11 cellular contexts compared by ENCODE assay signal in the genomic region with DNA sequence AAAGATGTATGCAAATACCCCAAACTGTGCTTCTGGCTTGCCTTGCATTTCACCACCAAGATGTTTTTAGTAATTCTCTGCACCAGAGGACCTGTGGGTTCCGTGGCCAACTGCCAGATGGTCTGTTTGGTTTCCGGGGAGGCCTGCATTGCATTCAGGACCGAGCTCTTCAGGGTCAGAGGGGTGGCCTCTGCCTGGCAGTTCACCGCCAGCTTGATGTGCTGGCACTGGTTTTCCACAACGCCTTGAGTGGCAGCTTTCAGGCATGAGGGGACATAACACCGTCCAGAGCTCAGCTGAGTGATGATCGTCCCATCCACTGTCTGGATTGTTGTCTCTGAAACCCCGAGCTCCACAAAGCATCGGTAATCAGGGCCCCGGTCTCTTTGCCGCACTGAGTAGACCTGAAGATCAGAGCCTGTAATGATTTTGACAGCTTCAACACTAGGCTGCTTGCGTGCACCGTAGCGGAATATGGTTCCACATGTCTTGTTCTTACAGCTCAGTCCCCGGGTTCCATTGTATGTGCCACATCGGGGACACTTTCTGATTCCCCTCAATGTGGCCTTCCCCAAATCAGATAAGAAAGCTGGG. TPM values are rescaled to one million over a fixed set of nuclear protein-coding genes. Genes with fewer than 3 reads are reported as not detected.
A peak's percentile ranks its signal among the peaks of the same experiment; 100 is the strongest.
DNase-seq lines count a peak whose midpoint lies in the region; ATAC-seq and TF ChIP-seq lines count a peak whose summit lies in the region.
"Had no signal": no experiment of that assay in that cellular context is flagged by ENCODE, and none has a peak within 500 bp of the region (broad histone marks: within the 10 kb centered on the region; RNA-seq: fewer than 3 reads in every experiment).

No MANE protein-coding gene starts in this region.

- peak; percentile 80 for DNase-seq in Kasumi-1 (lab: John Stamatoyannopoulos, UW)
- DNase-seq in progenitor cell of endocrine pancreas (ENCODE audit: low spot score, unreplicated experiment): no peak
- DNase-seq in NCI-H1417 (lab: John Stamatoyannopoulos, UW): no peak
- DNase-seq in NOMO-1 (lab: John Stamatoyannopoulos, UW; ENCODE audit: unreplicated experiment in 2 of 2): no peak
- no peak for DNase-seq in CD8-positive, alpha-beta memory T cell
- DNase-seq: esophagus squamous epithelium, NCI-H446, T-cell had no signal

- TF ChIP-seq CTCF in progenitor cell of endocrine pancreas (IDR thresholded peaks at IDR 0.05; ENCODE audit: unreplicated experiment): no peak

- POLR2A ChIA-PET in CD8-positive, alpha-beta memory T cell (lab: Charles Lee): no interaction called here

- H3K9me3 ChIP-seq in CD8-positive, alpha-beta memory T cell (ENCODE audit: low read length): no peaks in the 10 kb centered on the region
- H3K9me3 ChIP-seq: esophagus squamous epithelium had no signal

- ATAC-seq in GM19023 (IDR thresholded peaks at IDR 0.05; ENCODE audit: unreplicated experiment) (peak; percentile 78), HG02588 (IDR thresholded peaks at IDR 0.05; ENCODE audit: unreplicated experiment) (peak; percentile 73)
- ATAC-seq: T-cell had no signal

- H3K27ac ChIP-seq in CD8-positive, alpha-beta memory T cell (ENCODE audit: low read depth, low read length): no peak overlapping the region
- H3K27ac ChIP-seq: brain microvascular endothelial cell, esophagus squamous epithelium had no signal

- H3K36me3 Mint-ChIP-seq in progenitor cell of endocrine pancreas (ENCODE audit: insufficient read depth): peaks cover 3% of the 10 kb centered on the region
- H3K36me3 Mint-ChIP-seq in CD8-positive, alpha-beta memory T cell: peaks cover 0 to 40% (median 10%) of the 10 kb centered on the region in 3 donors

- no peaks in the 10 kb centered on the region for H3K4me1 ChIP-seq in CD8-positive, alpha-beta memory T cell (ENCODE audit: insufficient read depth, low read length)
- H3K4me1 ChIP-seq: esophagus squamous epithelium had no signal

- H3K27me3 Mint-ChIP-seq in progenitor cell of endocrine pancreas: no peaks in the 10 kb centered on the region
- no peaks in the 10 kb centered on the region for H3K27me3 Mint-ChIP-seq in CD8-positive, alpha-beta memory T cell
- H3K27me3 Mint-ChIP-seq: T-cell had no signal

- no peaks in the 10 kb centered on the region for H3K4me1 Mint-ChIP-seq in progenitor cell of endocrine pancreas (ENCODE audit: low read depth)
- peaks cover 0 to 3% (median 2%) of the 10 kb centered on the region in 3 donors for H3K4me1 Mint-ChIP-seq in CD8-positive, alpha-beta memory T cell
- H3K4me1 Mint-ChIP-seq: T-cell had no signal

- no peaks in the 10 kb centered on the region for H3K9me3 Mint-ChIP-seq in progenitor cell of endocrine pancreas (ENCODE audit: low read depth)
- H3K9me3 Mint-ChIP-seq in CD8-positive, alpha-beta memory T cell: no peaks in the 10 kb centered on the region
- H3K9me3 Mint-ChIP-seq: T-cell had no signal

- peak overlapping the region; percentile 41 for H3K27ac Mint-ChIP-seq in progenitor cell of endocrine pancreas
- peak overlapping the region in 2 of 8 donors; percentile 21 to 40 for H3K27ac Mint-ChIP-seq in CD8-positive, alpha-beta memory T cell
- H3K27ac Mint-ChIP-seq: T-cell had no signal

- CTCF ChIA-PET in CD8-positive, alpha-beta memory T cell (lab: Charles Lee): interaction anchor here (1.7 kb wide), 1 partner anchor 9 kb away, joined by 6 read pairs; the partner anchor contains the start of gene C2orf42

- H3K4me3 ChIP-seq in CD8-positive, alpha-beta memory T cell (ENCODE audit: low read length): no peak overlapping the region
- H3K4me3 ChIP-seq: esophagus squamous epithelium had no signal

- H3K4me3 Mint-ChIP-seq in progenitor cell of endocrine pancreas (ENCODE audit: low read depth): no peak overlapping the region
- H3K4me3 Mint-ChIP-seq in CD8-positive, alpha-beta memory T cell: no peak overlapping the region
- H3K4me3 Mint-ChIP-seq: T-cell had no signal

- peaks cover 10% of the 10 kb centered on the region for H3K36me3 ChIP-seq in CD8-positive, alpha-beta memory T cell (ENCODE audit: insufficient read depth, low read length)

- H3K27me3 ChIP-seq in CD8-positive, alpha-beta memory T cell (ENCODE audit: insufficient read depth, low read length, poor library complexity, severe bottlenecking): no peaks in the 10 kb centered on the region
- H3K27me3 ChIP-seq: brain microvascular endothelial cell, esophagus squamous epithelium had no signal

RNA-seq across cellular contexts. Expression of gene C2orf42, which starts 9.4 kb away (rescaled TPM):
- 21.0 and 28.0 TPM in 2 replicates for total RNA-seq in progenitor cell of endocrine pancreas
- 10 to 100 TPM; 29.1 to 34.6 TPM for total RNA-seq in CD8-positive, alpha-beta memory T cell
- 31.4 TPM for polyA plus RNA-seq in CD8-positive, alpha-beta memory T cell

Comparison
In these comparisons a context has a peak if more than half of its experiments do, and no peak if none do; other contexts are left out.
1. DNase-seq: peak in Kasumi-1 (2 of 2); none in progenitor cell of endocrine pancreas (single experiment), NCI-H1417 (0 of 3), NOMO-1 (0 of 2) and CD8-positive, alpha-beta memory T cell (0 of 5).